ENCODE assay signal across 14 cellular contexts in the genomic region with DNA sequence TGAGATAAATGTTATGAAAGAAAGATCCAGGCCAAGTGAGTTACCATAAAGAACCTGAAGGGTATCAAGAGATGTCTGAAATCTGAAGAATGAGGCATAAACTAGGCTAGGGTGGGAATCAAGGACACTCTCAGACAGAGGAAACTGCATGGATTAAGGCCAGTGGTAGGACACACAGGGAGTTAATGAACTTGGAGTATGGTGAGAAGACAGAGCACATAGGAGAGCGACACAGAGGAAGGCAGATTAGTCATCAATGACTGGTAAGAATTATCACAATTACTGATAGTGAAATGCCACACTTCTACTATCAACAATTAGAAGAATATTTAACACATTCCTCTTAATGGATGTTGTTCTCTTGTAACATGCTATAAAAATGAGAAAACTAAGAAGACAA.
DNase-seq lines count a peak whose midpoint lies in the region; ATAC-seq and TF ChIP-seq lines count a peak whose summit lies in the region.
"Had no signal": no experiment of that assay in that cellular context is flagged by ENCODE, and none has a peak within 500 bp of the region (broad histone marks: within the 10 kb centered on the region; RNA-seq: fewer than 3 reads in every experiment).

No MANE protein-coding gene starts in this region.

- H3K9me3 Mint-ChIP-seq in MCF 10A (ENCODE audit: unreplicated experiment) = no peaks in the 10 kb centered on the region
- H3K9me3 Mint-ChIP-seq in activated T-helper 17 cell treated with anti-CD3 and anti-CD28 coated beads, Interleukin-2, amount 50 U/mL, for 72 hours = no peaks in the 10 kb centered on the region
- no peaks in the 10 kb centered on the region for H3K9me3 Mint-ChIP-seq in stimulated activated naive CD8-positive, alpha-beta T cell treated with anti-CD3 and anti-CD28 coated beads, Interleukin-15, Interleukin-2, amounts not matched to agents 100 ng/mL and 50 ng/mL, for 24 hours

- H3K27me3 ChIP-seq in breast epithelium (no peaks in the 10 kb centered on the region), psoas muscle (ENCODE audit: insufficient read depth in 3 of 3, low read length in 2 of 3) (no peaks in the 10 kb centered on the region), WERI-Rb-1 (ENCODE audit: insufficient read depth, low read depth, severe bottlenecking) (no peaks in the 10 kb centered on the region)

- no peak overlapping the region for H3K4me3 ChIP-seq in breast epithelium
- no peak overlapping the region for H3K4me3 ChIP-seq in psoas muscle
- no peak overlapping the region for H3K4me3 ChIP-seq in WERI-Rb-1 (ENCODE audit: low read depth, low read length)

- H3K4me3 Mint-ChIP-seq in MCF 10A (ENCODE audit: unreplicated experiment) = no peak overlapping the region
- peak overlapping the region; percentile 46 for H3K4me3 Mint-ChIP-seq in activated T-helper 17 cell treated with anti-CD3 and anti-CD28 coated beads, Interleukin-2, amount 50 U/mL, for 72 hours
- H3K4me3 Mint-ChIP-seq in stimulated activated naive CD8-positive, alpha-beta T cell treated with anti-CD3 and anti-CD28 coated beads, Interleukin-15, Interleukin-2, amounts not matched to agents 100 ng/mL and 50 ng/mL, for 24 hours = peak overlapping the region; percentile 4

- H3K27ac ChIP-seq in breast epithelium (no peak overlapping the region), psoas muscle (no peak overlapping the region), WERI-Rb-1 (no peak overlapping the region)

- H3K27me3 Mint-ChIP-seq in MCF 10A (ENCODE audit: insufficient read depth, unreplicated experiment) = no peaks in the 10 kb centered on the region
- H3K27me3 Mint-ChIP-seq in activated T-helper 17 cell treated with anti-CD3 and anti-CD28 coated beads, Interleukin-2, amount 50 U/mL, for 72 hours = no peaks in the 10 kb centered on the region
- no peaks in the 10 kb centered on the region for H3K27me3 Mint-ChIP-seq in stimulated activated naive CD8-positive, alpha-beta T cell treated with anti-CD3 and anti-CD28 coated beads, Interleukin-15, Interleukin-2, amounts not matched to agents 100 ng/mL and 50 ng/mL, for 24 hours

- H3K36me3 ChIP-seq in breast epithelium (no peaks in the 10 kb centered on the region), psoas muscle (ENCODE audit: insufficient read depth in 1 of 2, low read depth in 1 of 2) (peaks cover 0 to 78% of the 10 kb centered on the region in 2 donors), WERI-Rb-1 (peaks cover 9% of the 10 kb centered on the region; the same call in 1 of the 2 replicates)

- TF ChIP-seq CTCF in MCF 10A (IDR thresholded peaks at IDR 0.05; ENCODE audit: unreplicated experiment) (no peak), breast epithelium (IDR thresholded peaks at IDR 0.05) (no peak), psoas muscle (IDR thresholded peaks at IDR 0.05) (no peak), WERI-Rb-1 (IDR thresholded peaks at IDR 0.05; ENCODE audit: low read depth, low read length) (no peak)

- no peak for TF ChIP-seq POLR2A in breast epithelium (IDR thresholded peaks at IDR 0.05)

- intact Hi-C loops in MCF 10A (cut with micrococcal nuclease) (no loop called here), breast epithelium (cut with DNase I; ENCODE audit: low total_unique reads) (no loop called here), psoas muscle (cut with DNase I) (no loop called here)

- BruUV-seq in MCF 10A (replicated peaks; lab: Mats Ljungman, UMichigan) = no TSS peak

- peak overlapping the region; percentile 68 for H3K27ac Mint-ChIP-seq in MCF 10A (ENCODE audit: low read depth, unreplicated experiment)
- H3K27ac Mint-ChIP-seq in activated T-helper 17 cell treated with anti-CD3 and anti-CD28 coated beads, Interleukin-2, amount 50 U/mL, for 72 hours = peak overlapping the region; percentile 60
- H3K27ac Mint-ChIP-seq in stimulated activated naive CD8-positive, alpha-beta T cell treated with anti-CD3 and anti-CD28 coated beads, Interleukin-15, Interleukin-2, amounts not matched to agents 100 ng/mL and 50 ng/mL, for 24 hours = peak overlapping the region; percentile 56

- H3K4me1 ChIP-seq in breast epithelium (no peaks in the 10 kb centered on the region), psoas muscle (no peaks in the 10 kb centered on the region)

- peak; percentile 64 for ATAC-seq in activated T-helper 17 cell treated with anti-CD3 and anti-CD28 coated beads, Interleukin-2, amount 50 U/mL, for 72 hours (replicated peaks)
- ATAC-seq in esophagus mucosa (peak; percentile 38), psoas muscle (no peak)
- ATAC-seq: sciatic nerve had no signal

- H3K9me3 ChIP-seq in breast epithelium (no peaks in the 10 kb centered on the region), psoas muscle (no peaks in the 10 kb centered on the region), WERI-Rb-1 (ENCODE audit: severe bottlenecking) (no peaks in the 10 kb centered on the region)
- H3K9me3 ChIP-seq: SK-N-SH had no signal

- DNase-seq in MCF 10A (ENCODE audit: unreplicated experiment) (no peak), breast epithelium (ENCODE audit: low spot score in 2 of 2) (no peak), COR-L47 (lab: John Stamatoyannopoulos, UW) (no peak), psoas muscle (no peak), WERI-Rb-1 (no peak)
- DNase-seq: AML-193, GOT3, kidney glomerular epithelial cell, NCI-H2081 treated with DMSO at 0.1 percent for 48 hours, SK-N-SH had no signal

- POLR2A ChIA-PET in MCF 10A (lab: Yijun Ruan, JAX) = no interaction called here

- H3K36me3 Mint-ChIP-seq in MCF 10A (ENCODE audit: insufficient read depth, unreplicated experiment) = peaks cover 14% of the 10 kb centered on the region
- peaks cover 53% of the 10 kb centered on the region for H3K36me3 Mint-ChIP-seq in activated T-helper 17 cell treated with anti-CD3 and anti-CD28 coated beads, Interleukin-2, amount 50 U/mL, for 72 hours (ENCODE audit: low read depth)
- H3K36me3 Mint-ChIP-seq in stimulated activated naive CD8-positive, alpha-beta T cell treated with anti-CD3 and anti-CD28 coated beads, Interleukin-15, Interleukin-2, amounts not matched to agents 100 ng/mL and 50 ng/mL, for 24 hours (ENCODE audit: low read depth) = peaks cover 41% of the 10 kb centered on the region

- CTCF ChIA-PET in MCF 10A (lab: Yijun Ruan, JAX) = interaction anchor here (0.7 kb wide), 1 partner anchor 585 kb away, joined by 3 read pairs; no protein-coding TSS in a partner anchor

- H3K4me1 Mint-ChIP-seq in MCF 10A (ENCODE audit: insufficient read depth, unreplicated experiment) = peaks cover 13% of the 10 kb centered on the region
- H3K4me1 Mint-ChIP-seq in activated T-helper 17 cell treated with anti-CD3 and anti-CD28 coated beads, Interleukin-2, amount 50 U/mL, for 72 hours = peaks cover 14% of the 10 kb centered on the region
- H3K4me1 Mint-ChIP-seq in stimulated activated naive CD8-positive, alpha-beta T cell treated with anti-CD3 and anti-CD28 coated beads, Interleukin-15, Interleukin-2, amounts not matched to agents 100 ng/mL and 50 ng/mL, for 24 hours (ENCODE audit: low read depth) = peaks cover 40% of the 10 kb centered on the region

- 66 to 73% (median 72%) methylated on average over 1 of the region's 1 CpG for WGBS in psoas muscle, 3 donors

Comparison
In these comparisons a context has a peak if more than half of its experiments do, and no peak if none do; other contexts are left out.
1. ATAC-seq: peak in activated T-helper 17 cell treated with anti-CD3 and anti-CD28 coated beads, Interleukin-2, amount 50 U/mL, for 72 hours (single experiment) and esophagus mucosa (single experiment); none in psoas muscle (0 of 4).
2. Peak in every context shown above with its lines, with median percentiles within 50 percentile points of each other: H3K27ac Mint-ChIP-seq.